In genomic region chrX:71992711-71993110, GRCh38 we compare ENCODE assay signal across 11 cellular contexts.
DNase-seq lines count a peak whose midpoint lies in the region; ATAC-seq, FAIRE-seq and TF ChIP-seq lines count a peak whose summit lies in the region.
"Had no signal": no experiment of that assay in that cellular context is flagged by ENCODE, and none has a peak within 500 bp of the region (broad histone marks: within the 10 kb centered on the region; RNA-seq: fewer than 3 reads in every experiment).

No MANE protein-coding gene starts in this region.

- no peaks in the 10 kb centered on the region for H3K9me3 Mint-ChIP-seq in Caco-2 (ENCODE audit: unreplicated experiment)
- H3K9me3 Mint-ChIP-seq in activated CD4-positive, alpha-beta T cell treated with anti-CD3 and anti-CD28 coated beads for 36 hours (ENCODE audit: low read depth) = no peaks in the 10 kb centered on the region

- no peaks in the 10 kb centered on the region for H3K27me3 Mint-ChIP-seq in Caco-2 (ENCODE audit: insufficient read depth, unreplicated experiment)
- H3K27me3 Mint-ChIP-seq in activated CD4-positive, alpha-beta T cell treated with anti-CD3 and anti-CD28 coated beads for 36 hours = peaks cover 3% of the 10 kb centered on the region

- RAD21 ChIA-PET in GM12878 (lab: Charles Lee; ENCODE audit: unreplicated experiment) = no interaction called here

- no peak overlapping the region for H3K4me3 Mint-ChIP-seq in Caco-2 (ENCODE audit: unreplicated experiment)
- no peak overlapping the region for H3K4me3 Mint-ChIP-seq in activated CD4-positive, alpha-beta T cell treated with anti-CD3 and anti-CD28 coated beads for 36 hours

- BruUV-seq in Caco-2 (replicated peaks; lab: Mats Ljungman, UMichigan) = no TSS peak
- BruUV-seq in GM12878 (replicated peaks; lab: Mats Ljungman, UMichigan) = no TSS peak

- TF ChIP-seq CTCF in Caco-2 (IDR thresholded peaks at IDR 0.05; ENCODE audit: insufficient read depth in 1 of 2, low read depth in 1 of 2, low read length in 1 of 2, severe bottlenecking in 1 of 2, unreplicated experiment in 1 of 2) (no peak), GM12878 (IDR thresholded peaks at IDR 0.05 in 2 of 3, conservative IDR thresholded peaks at IDR 0.05 in 1 of 3; ENCODE audit: control insufficient read depth in 2 of 3, extremely low read depth in 1 of 3, insufficient read depth in 1 of 3, low read depth in 3 of 3, low read length in 3 of 3) (no peak)

- no peak overlapping the region for H3K4me2 ChIP-seq in GM12878 (ENCODE audit: control insufficient read depth, insufficient read depth)
- H3K4me2 ChIP-seq: PC-9 had no signal

- TF ChIP-seq EP300 in GM12878 (IDR thresholded peaks at IDR 0.05; ENCODE audit: borderline replicate concordance in 1 of 2, control insufficient read depth in 1 of 2, low read depth in 2 of 2, low read length in 2 of 2) = no peak

- H3K9me3 ChIP-seq in Caco-2 (no peaks in the 10 kb centered on the region), GM12878 (replicated peaks; ENCODE audit: control insufficient read depth, insufficient read depth, low read length) (no peaks in the 10 kb centered on the region)
- H3K9me3 ChIP-seq: left ventricle myocardium inferior had no signal

- DNase-seq in Caco-2 (no peak), GM12878 (ENCODE audit: low read depth, low spot score) (no peak), NCI-H446 treated with DMSO at 0.1 percent for 48 hours (lab: John Stamatoyannopoulos, UW) (no peak), NCI-H1048 (lab: John Stamatoyannopoulos, UW) (no peak), NCI-H226 (no peak)
- peak; percentile 46 for DNase-seq in activated CD4-positive, alpha-beta T cell treated with anti-CD3 and anti-CD28 coated beads for 36 hours
- DNase-seq in stimulated activated CD4-positive, alpha-beta T cell treated with anti-CD3 and anti-CD28 coated beads, Interleukin-4, amount 100 ng/mL, for 24 hours = peak; percentile 14
- DNase-seq: left ventricle myocardium inferior, PC-9 had no signal

- intact Hi-C loops in Caco-2 (cut with micrococcal nuclease; ENCODE audit: unreplicated experiment) = loop anchor here (5.0 kb wide), 1 partner anchor 35 kb away; no protein-coding TSS in a partner anchor
- intact Hi-C loops in activated CD4-positive, alpha-beta T cell treated with anti-CD3 and anti-CD28 coated beads for 36 hours (cut with DNase I, micrococcal nuclease) = no loop called here
- intact Hi-C loops in GM12878 (cut with micrococcal nuclease; ENCODE audit: unreplicated experiment) = no loop called here

- H4K20me1 ChIP-seq in GM12878 (ENCODE audit: control insufficient read depth, insufficient read depth) = no peaks in the 10 kb centered on the region

- CTCF ChIA-PET in Caco-2 (lab: Charles Lee) (no interaction called here), GM12878 (lab: Yijun Ruan, JAX) (no interaction called here)
- CTCF ChIA-PET in activated CD4-positive, alpha-beta T cell treated with anti-CD3 and anti-CD28 coated beads for 36 hours (lab: Charles Lee) = interaction anchor here (0.7 kb wide), 1 partner anchor 29 kb away, joined by 9 read pairs; no protein-coding TSS in a partner anchor

- no peaks in the 10 kb centered on the region; the same call in 1 of the 2 replicates for H3K36me3 ChIP-seq in Caco-2 (ENCODE audit: control insufficient read depth, insufficient read depth, low read length)
- no peaks in the 10 kb centered on the region for H3K36me3 ChIP-seq in GM12878 (ENCODE audit: control insufficient read depth in 2 of 2, insufficient read depth in 2 of 2, low read length in 1 of 2)
- H3K36me3 ChIP-seq: left ventricle myocardium inferior had no signal

- H3K27me3 ChIP-seq in Caco-2 (replicated peaks; ENCODE audit: control insufficient read depth, insufficient read depth, low read length) (no peaks in the 10 kb centered on the region), GM12878 (replicated peaks in 1 of 2; ENCODE audit: control insufficient read depth in 2 of 2, insufficient read depth in 2 of 2, low read length in 1 of 2) (no peaks in the 10 kb centered on the region; a peak in 1 of 4 replicates)

- SMC1A ChIA-PET in GM12878 (lab: Charles Lee; ENCODE audit: uncharacterized antibody, unreplicated experiment) = interaction anchor here (1.1 kb wide), 1 partner anchor 134 kb away, joined by 3 read pairs; no protein-coding TSS in a partner anchor

- peaks cover 5% of the 10 kb centered on the region for H3K36me3 Mint-ChIP-seq in Caco-2 (ENCODE audit: insufficient read depth, unreplicated experiment)
- no peaks in the 10 kb centered on the region for H3K36me3 Mint-ChIP-seq in activated CD4-positive, alpha-beta T cell treated with anti-CD3 and anti-CD28 coated beads for 36 hours (ENCODE audit: low read depth)

- H3K4me1 ChIP-seq in Caco-2 = peaks cover 64% of the 10 kb centered on the region
- H3K4me1 ChIP-seq in GM12878 (ENCODE audit: control insufficient read depth, insufficient read depth, low read length) = no peaks in the 10 kb centered on the region
- H3K4me1 ChIP-seq: left ventricle myocardium inferior had no signal

- peaks cover 50% of the 10 kb centered on the region for H3K4me1 Mint-ChIP-seq in Caco-2 (ENCODE audit: low read depth, unreplicated experiment)
- peaks cover 10% of the 10 kb centered on the region for H3K4me1 Mint-ChIP-seq in activated CD4-positive, alpha-beta T cell treated with anti-CD3 and anti-CD28 coated beads for 36 hours

- FAIRE-seq in GM12878 (lab: Jason Lieb, UNC) = no peak
- FAIRE-seq: frontal cortex had no signal

- in situ Hi-C loops in GM12878 (cut with MboI) = no loop called here

- TF ChIP-seq POLR2A in GM12878 (IDR thresholded peaks at IDR 0.05; ENCODE audit: low read depth, low read length) = no peak

- WGBS in GM12878 (ENCODE audit: insufficient coverage, insufficient replicate concordance, low lambda C conversion rate, missing lambda C conversion rate) = 15% methylated on average over 8 of the region's 8 CpGs

- POLR2A ChIA-PET in Caco-2 (lab: Charles Lee) (no interaction called here), GM12878 (lab: Charles Lee) (no interaction called here)
- POLR2A ChIA-PET in activated CD4-positive, alpha-beta T cell treated with anti-CD3 and anti-CD28 coated beads for 36 hours (lab: Charles Lee) = interaction anchor here (0.6 kb wide), 1 partner anchor 69 kb away, joined by 3 read pairs; no protein-coding TSS in a partner anchor

- peak; percentile 87 for ATAC-seq in activated CD4-positive, alpha-beta T cell treated with anti-CD3 and anti-CD28 coated beads for 36 hours
- ATAC-seq in GM12878 = peak; percentile 64
- no peak for ATAC-seq in GM21423 (IDR thresholded peaks at IDR 0.05; ENCODE audit: unreplicated experiment)

- H2AFZ ChIP-seq in GM12878 (ENCODE audit: control insufficient read depth, low read depth, low read length) = no peak overlapping the region
- H2AFZ ChIP-seq: PC-9 had no signal

- no peak overlapping the region for H3K27ac ChIP-seq in GM12878 (ENCODE audit: control insufficient read depth, insufficient read depth)
- H3K27ac ChIP-seq: left ventricle myocardium inferior, PC-9 had no signal

- no peak overlapping the region for H3K9ac ChIP-seq in GM12878 (ENCODE audit: control insufficient read depth, insufficient read depth, low read length)

- H3K27ac Mint-ChIP-seq in Caco-2 (ENCODE audit: unreplicated experiment) = peak overlapping the region; percentile 86
- H3K27ac Mint-ChIP-seq in activated CD4-positive, alpha-beta T cell treated with anti-CD3 and anti-CD28 coated beads for 36 hours = no peak overlapping the region

- H3K4me3 ChIP-seq in Caco-2 (ENCODE audit: low read depth, low read length) (no peak overlapping the region), GM12878 (no peak overlapping the region)
- H3K4me3 ChIP-seq: left ventricle myocardium inferior, PC-9 had no signal

- TF ChIP-seq RAD21 in GM12878 (IDR thresholded peaks at IDR 0.05; ENCODE audit: insufficient read depth, low read depth, low read length) = no peak

- no peaks in the 10 kb centered on the region for H3K79me2 ChIP-seq in GM12878 (ENCODE audit: control insufficient read depth, insufficient read depth, low read length)

TF ChIP-seq in GM12878, 131 proteins besides CTCF, POLR2A, EP300 and RAD21 (continues in another document):
- TF ChIP-seq ETV6 (conservative IDR thresholded peaks at IDR 0.05 in 1 of 2, IDR thresholded peaks at IDR 0.05 in 1 of 2; ENCODE audit: borderline replicate concordance in 1 of 2, low read depth in 1 of 2) (no peak), PAX8 (IDR thresholded peaks at IDR 0.05) (no peak), MTA2 (IDR thresholded peaks at IDR 0.05; ENCODE audit: low read depth) (no peak), ATF2 (IDR thresholded peaks at IDR 0.05; ENCODE audit: low read length) (no peak), MEF2A (IDR thresholded peaks at IDR 0.05; ENCODE audit: insufficient read depth, low read depth, low read length) (no peak), EED (IDR thresholded peaks at IDR 0.05; ENCODE audit: low read depth) (no peak), CHD4 (IDR thresholded peaks at IDR 0.05) (no peak)

Comparison
In these comparisons a context has a peak if more than half of its experiments do, and no peak if none do; other contexts are left out.
1. DNase-seq: peak in activated CD4-positive, alpha-beta T cell treated with anti-CD3 and anti-CD28 coated beads for 36 hours (single experiment) and stimulated activated CD4-positive, alpha-beta T cell treated with anti-CD3 and anti-CD28 coated beads, Interleukin-4, amount 100 ng/mL, for 24 hours (single experiment); none in Caco-2 (0 of 2), GM12878 (single experiment), NCI-H446 treated with DMSO at 0.1 percent for 48 hours (single experiment), NCI-H1048 (single experiment) and NCI-H226 (single experiment).